In the genomic region with DNA sequence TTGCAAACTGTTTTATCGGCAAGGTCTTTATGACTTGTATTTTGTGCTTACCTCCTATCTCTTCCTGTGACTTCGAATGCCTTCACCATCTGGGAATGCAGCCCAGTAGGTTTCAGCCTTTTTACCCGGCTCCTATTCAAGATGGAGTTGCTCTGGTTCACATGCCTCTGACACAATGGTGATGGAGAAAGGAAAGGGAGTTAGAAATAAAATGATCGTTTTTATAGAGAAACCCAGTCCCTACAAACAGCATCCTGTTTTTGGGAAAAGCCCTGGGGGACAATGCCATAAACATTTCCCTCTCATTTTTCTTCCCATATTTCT, we compare ENCODE assay signal across 1 cellular context.
TF ChIP-seq lines count a peak whose summit lies in the region.

No MANE protein-coding gene starts in this region.

TF ChIP-seq in H1, 55 proteins besides CTCF, POLR2A, EP300 and RAD21:
- no peak for TF ChIP-seq CBX8 (IDR thresholded peaks at IDR 0.05; ENCODE audit: borderline replicate concordance, low read depth, low read length)
- no peak for TF ChIP-seq ASH2L (IDR thresholded peaks at IDR 0.05; ENCODE audit: low read length)
- TF ChIP-seq YY1 (IDR thresholded peaks at IDR 0.05; ENCODE audit: low read depth, low read length) = peak; percentile 32; the same call in 1 of the 2 replicates
